9 cellular contexts compared by ENCODE assay signal in the genomic region with DNA sequence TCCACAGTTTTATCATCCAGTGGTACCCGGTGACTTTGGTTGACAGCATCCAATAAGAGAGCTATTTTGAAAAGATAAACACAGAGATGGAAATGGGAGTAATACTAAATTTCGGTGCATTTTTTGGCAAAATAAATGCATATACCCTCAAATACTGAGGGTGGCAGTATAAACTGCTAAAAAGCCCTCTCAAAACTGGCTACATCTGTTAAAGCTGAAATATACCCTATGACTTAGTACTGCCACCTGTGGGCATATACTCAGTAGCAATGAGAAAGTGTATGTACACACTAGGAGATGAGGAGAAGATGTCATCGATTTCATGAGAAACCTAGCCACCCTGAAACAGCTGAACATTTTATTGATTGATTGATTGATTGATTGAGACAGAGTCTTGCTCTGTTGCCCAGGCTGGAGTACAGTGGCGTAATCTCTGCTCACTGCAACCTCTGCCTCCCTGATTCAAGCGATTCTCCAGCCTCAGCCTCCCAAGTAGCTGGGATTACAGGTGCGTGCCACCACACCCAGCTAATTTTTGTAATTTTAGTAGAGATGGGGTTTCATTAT. TPM values are rescaled to one million over a fixed set of nuclear protein-coding genes. Genes with fewer than 3 reads are reported as not detected.
DNase-seq lines count a peak whose midpoint lies in the region; ATAC-seq and TF ChIP-seq lines count a peak whose summit lies in the region.
"Had no signal": no experiment of that assay in that cellular context is flagged by ENCODE, and none has a peak within 500 bp of the region (broad histone marks: within the 10 kb centered on the region; RNA-seq: fewer than 3 reads in every experiment).

No MANE protein-coding gene starts in this region.

- ATAC-seq in heart left ventricle = peak in 2 of 4 donors; percentile 43 to 64

- intact Hi-C loops in heart left ventricle (cut with DNase I) = no loop called here
- intact Hi-C loops in prostate gland (cut with DNase I) = no loop called here

- TF ChIP-seq POLR2A in heart left ventricle (IDR thresholded peaks at IDR 0.05) = no peak
- TF ChIP-seq POLR2A in prostate gland (IDR thresholded peaks at IDR 0.05) = no peak

- peak in 7 of 12 donors; percentile 13 to 48 (median 27) for TF ChIP-seq CTCF in heart left ventricle (IDR thresholded peaks at IDR 0.05)
- TF ChIP-seq CTCF in right atrium auricular region (IDR thresholded peaks at IDR 0.05) = peak in 1 of 2 donors; percentile 42
- peak; percentile 54 for TF ChIP-seq CTCF in HL-60 (IDR thresholded peaks at IDR 0.05; ENCODE audit: insufficient read depth, low read length)
- peak; percentile 38 for TF ChIP-seq CTCF in foreskin fibroblast (IDR thresholded peaks at IDR 0.05; ENCODE audit: low read depth, low read length)
- peak in 1 of 4 experiments; percentile 21 for TF ChIP-seq CTCF in prostate gland (IDR thresholded peaks at IDR 0.05)

- H3K4me3 ChIP-seq in heart left ventricle (no peak overlapping the region), right atrium auricular region (no peak overlapping the region), HL-60 (replicated peaks; ENCODE audit: insufficient read depth, low read length) (no peak overlapping the region), foreskin fibroblast (ENCODE audit: low read depth in 1 of 2, low read length in 2 of 2) (no peak overlapping the region), prostate gland (no peak overlapping the region)

- WGBS in heart left ventricle, 4 donors = 65 to 82% (median 71%) methylated on average over 6 of the region's 6 CpGs
- 76% methylated on average over 6 of the region's 6 CpGs for WGBS in prostate gland

- H3K4me1 ChIP-seq in heart left ventricle (peaks cover 0 to 17% (median 0%) of the 10 kb centered on the region in 12 donors), right atrium auricular region (no peaks in the 10 kb centered on the region), prostate gland (replicated peaks) (no peaks in the 10 kb centered on the region)

- no peaks in the 10 kb centered on the region for H3K27me3 ChIP-seq in heart left ventricle
- H3K27me3 ChIP-seq in right atrium auricular region = no peaks in the 10 kb centered on the region
- H3K27me3 ChIP-seq in HL-60 (ENCODE audit: insufficient read depth, poor library complexity, severe bottlenecking) = no peaks in the 10 kb centered on the region
- no peaks in the 10 kb centered on the region for H3K27me3 ChIP-seq in prostate gland (replicated peaks; ENCODE audit: insufficient read depth)

- no peak for DNase-seq in heart left ventricle
- no peak for DNase-seq in right atrium auricular region (ENCODE audit: low spot score)
- peak in 1 of 2 experiments; percentile 36 for DNase-seq in HL-60 (ENCODE audit: low read depth in 1 of 2, low spot score in 1 of 2)
- peak; percentile 42 for DNase-seq in SKM-1 (lab: John Stamatoyannopoulos, UW; ENCODE audit: unreplicated experiment)
- DNase-seq in foreskin fibroblast = peak; percentile 29 to 71
- peak; percentile 43 for DNase-seq in superior temporal gyrus (ENCODE audit: extremely low spot score)
- no peak for DNase-seq in activated effector memory CD4-positive, alpha-beta T cell treated with Interleukin-2 at 50 U/mL for 16 hours
- no peak for DNase-seq in prostate gland (ENCODE audit: low spot score)

- H3K27ac ChIP-seq in heart left ventricle (peak overlapping the region in 1 of 12 donors; percentile 70), right atrium auricular region (no peak overlapping the region), HL-60 (replicated peaks) (no peak overlapping the region), prostate gland (no peak overlapping the region)

- H3K36me3 ChIP-seq in heart left ventricle = no peaks in the 10 kb centered on the region
- no peaks in the 10 kb centered on the region for H3K36me3 ChIP-seq in right atrium auricular region
- H3K36me3 ChIP-seq in prostate gland = no peaks in the 10 kb centered on the region

- H3K9me3 ChIP-seq in heart left ventricle = no peaks in the 10 kb centered on the region
- no peaks in the 10 kb centered on the region for H3K9me3 ChIP-seq in right atrium auricular region
- H3K9me3 ChIP-seq in prostate gland = no peaks in the 10 kb centered on the region

RNA-seq across cellular contexts. Expression of gene TMEM128, which starts 12.2 kb away (rescaled TPM):
- total RNA-seq in heart left ventricle (10 to 100 TPM in 6 of 9 donors, 1 to 10 TPM in 3; 5.1 to 15.5 (median 12.4) TPM), right atrium auricular region (10 to 100 TPM; 14.5 to 14.9 TPM), prostate gland (10 to 100 TPM; 14.7 to 35.8 TPM)
- polyA plus RNA-seq in heart left ventricle = 10 to 100 TPM; 11.3 to 12.2 TPM

RNA-seq across cellular contexts. Expression of gene LYAR, which starts 29.7 kb away (rescaled TPM):
- total RNA-seq in heart left ventricle (10 to 100 TPM in 5 of 9 donors, 1 to 10 TPM in 4; 8.6 to 15.6 (median 12.2) TPM), right atrium auricular region (10 to 100 TPM; 14.2 to 20.8 TPM), prostate gland (10 to 100 TPM in 1 of 2 donors, 1 to 10 TPM in 1; 9.0 to 19.1 TPM)
- 10 to 100 TPM; 14.3 to 16.6 TPM for polyA plus RNA-seq in heart left ventricle

RNA-seq across cellular contexts. Expression of gene ZBTB49, which starts 29.8 kb away (rescaled TPM):
- 1 to 10 TPM; 2.9 to 6.7 (median 4.7) TPM for total RNA-seq in heart left ventricle
- 1 to 10 TPM; 1.1 to 2.0 TPM for polyA plus RNA-seq in heart left ventricle
- 10 to 100 TPM in 1 of 2 donors, 1 to 10 TPM in 1; 4.7 to 12.9 TPM for total RNA-seq in right atrium auricular region
- 10 to 100 TPM in 1 of 2 donors, 1 to 10 TPM in 1; 5.1 to 10.3 TPM for total RNA-seq in prostate gland

RNA-seq across cellular contexts. Expression of gene OTOP1, which starts 33.5 kb away (rescaled TPM):
- total RNA-seq in heart left ventricle (not detected), right atrium auricular region (not detected), prostate gland (not detected)
- not detected for polyA plus RNA-seq in heart left ventricle
- total RNA-seq: glomerular endothelial cell had no signal

Comparison
In these comparisons a context has a peak if more than half of its experiments do, and no peak if none do; other contexts are left out.
1. DNase-seq: peak in SKM-1 (single experiment), foreskin fibroblast (2 of 2) and superior temporal gyrus (single experiment); none in heart left ventricle (0 of 5), right atrium auricular region (single experiment), activated effector memory CD4-positive, alpha-beta T cell treated with Interleukin-2 at 50 U/mL for 16 hours (single experiment) and prostate gland (single experiment).